21 cellular contexts compared by ENCODE assay signal in genomic region chr6:148951662-148952061, GRCh38.
"Had no signal": no experiment of that assay in that cellular context is flagged by ENCODE, and none has a peak within 500 bp of the region (broad histone marks: within the 10 kb centered on the region; RNA-seq: fewer than 3 reads in every experiment).

No MANE protein-coding gene starts in this region.

- H3K9me3 ChIP-seq: Peyer's patch, SJSA1 had no signal

- H3K4me2 ChIP-seq: KMS-11, PC-9 had no signal

- H3K27me3 Mint-ChIP-seq: IgD-negative memory B cell had no signal

- H2AFZ ChIP-seq: PC-9 had no signal

- H3K9ac ChIP-seq: KMS-11 had no signal

- H3K27me3 ChIP-seq: Peyer's patch, SJSA1 had no signal

- H3K4me1 ChIP-seq: Peyer's patch had no signal

- H3K36me3 ChIP-seq: Peyer's patch, SJSA1 had no signal

- H3K27ac ChIP-seq: KMS-11, PC-9, Peyer's patch, SK-N-MC had no signal

- DNase-seq: Kasumi-1, MM.1S, NCI-H1436, NCI-H187, NCI-H2029, NCI-H2081 treated with DMSO at 0.1 percent for 48 hours, NCI-H2171, NCI-H226, NCI-H446, NCI-H510A, NCI-H524 treated with DMSO at 0.1 percent for 48 hours, NCI-H774, PC-9, Peyer's patch, SHP77 treated with DMSO at 0.1 percent for 48 hours, SW 1271 had no signal

- H3K4me3 ChIP-seq: K562, PC-9, Peyer's patch, SJSA1, SK-N-MC had no signal

- H3K4me3 Mint-ChIP-seq: IgD-negative memory B cell had no signal

- H3K9me3 Mint-ChIP-seq: IgD-negative memory B cell had no signal

- H3K27ac Mint-ChIP-seq: IgD-negative memory B cell had no signal
